8 cellular contexts compared by ENCODE assay signal in genomic region chr19:18291590-18292459, GRCh38. TPM values are rescaled to one million over a fixed set of nuclear protein-coding genes. Genes with fewer than 3 reads are reported as not detected.
DNase-seq lines count a peak whose midpoint lies in the region; ATAC-seq and TF ChIP-seq lines count a peak whose summit lies in the region.

No MANE protein-coding gene starts in this region.

- intact Hi-C loops in CD4-positive, alpha-beta T cell (cut with DNase I, micrococcal nuclease): loop anchor here in 1 of 2 experiments (5.0 kb wide), 1 partner anchor 35 kb away; no protein-coding TSS in a partner anchor
- intact Hi-C loops in spleen (cut with DNase I; ENCODE audit: low total_unique reads): no loop called here

- H3K27ac ChIP-seq in CD4-positive, alpha-beta T cell (ENCODE audit: low read depth, low read length): peak overlapping the region; percentile 96
- H3K27ac ChIP-seq in caudate nucleus (ENCODE audit: low read depth, low read length): peak overlapping the region; percentile 96
- H3K27ac ChIP-seq in spleen: peak overlapping the region; percentile 95 to 100 (median 98)

- no peaks in the 10 kb centered on the region for H3K9me3 Mint-ChIP-seq in CD4-positive, alpha-beta T cell
- H3K9me3 Mint-ChIP-seq in WTC11: no peaks in the 10 kb centered on the region

- peak; percentile 51 to 76 (median 65) for DNase-seq in CD4-positive, alpha-beta T cell
- DNase-seq in WTC11 (ENCODE audit: low spot score): peak; percentile 73
- peak in 54 of 61 donors; percentile 13 to 92 (median 62) for DNase-seq in caudate nucleus (lab: John Stamatoyannopoulos, UW)
- DNase-seq in islet precursor cell: peak; percentile 98
- peak; percentile 98 for DNase-seq in spleen

- peak overlapping the region; percentile 84 for H3K4me2 ChIP-seq in Loucy (ENCODE audit: low read depth, low read length, poor library complexity, severe bottlenecking)

- peaks cover 3% of the 10 kb centered on the region; the same call in 1 of the 2 replicates for H3K79me2 ChIP-seq in Loucy (ENCODE audit: insufficient read depth, low read length)

- no peak for TF ChIP-seq CTCF in CD4-positive, alpha-beta T cell (IDR thresholded peaks at IDR 0.05)
- no peak for TF ChIP-seq CTCF in Loucy (conservative IDR thresholded peaks at IDR 0.05; ENCODE audit: low read length)
- TF ChIP-seq CTCF in WTC11 (IDR thresholded peaks at IDR 0.05): no peak
- TF ChIP-seq CTCF in spleen (IDR thresholded peaks at IDR 0.05 in 8 of 11, conservative IDR thresholded peaks at IDR 0.05 in 3 of 11): no peak

- H3K9me2 ChIP-seq in Loucy (replicated peaks; ENCODE audit: low read depth, low read length): no peaks in the 10 kb centered on the region

- no peaks in the 10 kb centered on the region for H3K36me3 Mint-ChIP-seq in CD4-positive, alpha-beta T cell (ENCODE audit: low read depth)
- no peaks in the 10 kb centered on the region for H3K36me3 Mint-ChIP-seq in WTC11

- CTCF ChIA-PET in CD4-positive, alpha-beta T cell (lab: Charles Lee): interaction anchor here (1.1 to 2.5 kb wide), 5 partner anchors 10 to 40 kb away, joined by 3 to 29 read pairs (median 6); partner anchors contain the start of genes JUND and LSM4
- CTCF ChIA-PET in WTC11 (lab: Charles Lee): interaction anchor here (0.7 to 3.5 kb wide), 16 partner anchors 10 to 354 kb away, joined by 3 to 102 read pairs (median 11); partner anchors contain the start of genes GDF15, JUND, LSM4 and SSBP4

- POLR2A ChIA-PET in CD4-positive, alpha-beta T cell (lab: Charles Lee): interaction anchor here (0.8 to 18.2 kb wide), 7 partner anchors 11 to 1376 kb away, joined by 3 to 761 read pairs (median 9); partner anchors contain the start of genes JUND, LSM4 and RAB3A
- POLR2A ChIA-PET in WTC11 (lab: Charles Lee): interaction anchor here (1.0 to 3.1 kb wide), 8 partner anchors 12 to 94 kb away, joined by 3 to 200 read pairs (median 8); partner anchors contain the start of genes GDF15, JUND and LSM4

- no peaks in the 10 kb centered on the region for H3K27me3 Mint-ChIP-seq in CD4-positive, alpha-beta T cell
- peaks cover 3% of the 10 kb centered on the region; the same call in 1 of the 2 replicates for H3K27me3 Mint-ChIP-seq in WTC11 (ENCODE audit: low read depth)

- peak overlapping the region; percentile 95 for H3K9ac ChIP-seq in Loucy (ENCODE audit: low read depth, low read length, poor library complexity, severe bottlenecking)

- TF ChIP-seq POLR2A in spleen (IDR thresholded peaks at IDR 0.05): peak; percentile 31 to 75 (median 70)

- peak; percentile 41 for ATAC-seq in CD4-positive, alpha-beta T cell (ENCODE audit: poor library complexity)
- ATAC-seq in GM19351 (IDR thresholded peaks at IDR 0.05; ENCODE audit: unreplicated experiment) (peak; percentile 46), WTC11 (peak; percentile 14), GM18858 (IDR thresholded peaks at IDR 0.05; ENCODE audit: unreplicated experiment) (no peak)

- H3K4me3 ChIP-seq in Loucy (ENCODE audit: low read length, poor library complexity, severe bottlenecking) (peak overlapping the region; percentile 90), spleen (peak overlapping the region; percentile 45 to 78 (median 56))

- peak overlapping the region; percentile 91 for H3K27ac Mint-ChIP-seq in CD4-positive, alpha-beta T cell
- H3K27ac Mint-ChIP-seq in WTC11: peak overlapping the region; percentile 99

- peak overlapping the region; percentile 81 for H2AFZ ChIP-seq in Loucy (ENCODE audit: low read length)

- H3K4me1 ChIP-seq in Loucy (ENCODE audit: insufficient read depth, low read length, poor library complexity, severe bottlenecking) (peaks cover 35% of the 10 kb centered on the region), spleen (peaks cover 31 to 68% (median 51%) of the 10 kb centered on the region in 6 donors)

- no peaks in the 10 kb centered on the region for H4K20me1 ChIP-seq in Loucy (ENCODE audit: insufficient read depth, low read length, poor library complexity, severe bottlenecking)

- H3K36me3 ChIP-seq in Loucy (ENCODE audit: insufficient read depth, low read length): no peaks in the 10 kb centered on the region
- no peaks in the 10 kb centered on the region for H3K36me3 ChIP-seq in spleen

- H3F3A ChIP-seq in Loucy (ENCODE audit: low read depth): peaks cover 4% of the 10 kb centered on the region; the same call in 1 of the 2 replicates

- no peaks in the 10 kb centered on the region for H3K27me3 ChIP-seq in CD4-positive, alpha-beta T cell (ENCODE audit: control insufficient read depth, insufficient read depth, low read length)
- no peaks in the 10 kb centered on the region for H3K27me3 ChIP-seq in Loucy (ENCODE audit: insufficient read depth, low read length, poor library complexity, severe bottlenecking)
- H3K27me3 ChIP-seq in spleen (replicated peaks in 1 of 7): no peaks in the 10 kb centered on the region

- WGBS in spleen, 5 donors: 0 to 1% (median 1%) methylated on average over 39 to 75 of the region's 75 CpGs

- peaks cover 61% of the 10 kb centered on the region for H3K4me1 Mint-ChIP-seq in CD4-positive, alpha-beta T cell (ENCODE audit: low read depth)
- peaks cover 48% of the 10 kb centered on the region for H3K4me1 Mint-ChIP-seq in WTC11

- H3K4me3 Mint-ChIP-seq in CD4-positive, alpha-beta T cell: peak overlapping the region; percentile 89
- peak overlapping the region; percentile 83 for H3K4me3 Mint-ChIP-seq in WTC11

- no peaks in the 10 kb centered on the region for H3K9me3 ChIP-seq in CD4-positive, alpha-beta T cell (ENCODE audit: control insufficient read depth, low read length)
- H3K9me3 ChIP-seq in Loucy (ENCODE audit: insufficient read depth, low read depth, low read length): no peaks in the 10 kb centered on the region
- H3K9me3 ChIP-seq in spleen: no peaks in the 10 kb centered on the region

TF ChIP-seq in WTC11, 78 proteins besides CTCF, POLR2A, EP300 and RAD21 (continues in another document):
- TF ChIP-seq SMAD4 (CRISPR knock-in tag; IDR thresholded peaks at IDR 0.05) (no peak), ETV6 (CRISPR knock-in tag; IDR thresholded peaks at IDR 0.05) (peak; percentile 76), TCF7 (CRISPR knock-in tag; IDR thresholded peaks at IDR 0.05; ENCODE audit: low read depth) (no peak), NFE2L1 (CRISPR knock-in tag; IDR thresholded peaks at IDR 0.05) (no peak), TEAD1 (CRISPR knock-in tag; IDR thresholded peaks at IDR 0.05) (peak; percentile 25; the same call in 1 of the 2 replicates), IRF1 (CRISPR knock-in tag; IDR thresholded peaks at IDR 0.05) (no peak), ELF4 (CRISPR knock-in tag; IDR thresholded peaks at IDR 0.05; ENCODE audit: low read depth) (no peak), HMGA2 (CRISPR knock-in tag; IDR thresholded peaks at IDR 0.05) (no peak), FOXJ3 (CRISPR knock-in tag; IDR thresholded peaks at IDR 0.05; ENCODE audit: borderline replicate concordance) (no peak)
- TF ChIP-seq, protein P1, sequence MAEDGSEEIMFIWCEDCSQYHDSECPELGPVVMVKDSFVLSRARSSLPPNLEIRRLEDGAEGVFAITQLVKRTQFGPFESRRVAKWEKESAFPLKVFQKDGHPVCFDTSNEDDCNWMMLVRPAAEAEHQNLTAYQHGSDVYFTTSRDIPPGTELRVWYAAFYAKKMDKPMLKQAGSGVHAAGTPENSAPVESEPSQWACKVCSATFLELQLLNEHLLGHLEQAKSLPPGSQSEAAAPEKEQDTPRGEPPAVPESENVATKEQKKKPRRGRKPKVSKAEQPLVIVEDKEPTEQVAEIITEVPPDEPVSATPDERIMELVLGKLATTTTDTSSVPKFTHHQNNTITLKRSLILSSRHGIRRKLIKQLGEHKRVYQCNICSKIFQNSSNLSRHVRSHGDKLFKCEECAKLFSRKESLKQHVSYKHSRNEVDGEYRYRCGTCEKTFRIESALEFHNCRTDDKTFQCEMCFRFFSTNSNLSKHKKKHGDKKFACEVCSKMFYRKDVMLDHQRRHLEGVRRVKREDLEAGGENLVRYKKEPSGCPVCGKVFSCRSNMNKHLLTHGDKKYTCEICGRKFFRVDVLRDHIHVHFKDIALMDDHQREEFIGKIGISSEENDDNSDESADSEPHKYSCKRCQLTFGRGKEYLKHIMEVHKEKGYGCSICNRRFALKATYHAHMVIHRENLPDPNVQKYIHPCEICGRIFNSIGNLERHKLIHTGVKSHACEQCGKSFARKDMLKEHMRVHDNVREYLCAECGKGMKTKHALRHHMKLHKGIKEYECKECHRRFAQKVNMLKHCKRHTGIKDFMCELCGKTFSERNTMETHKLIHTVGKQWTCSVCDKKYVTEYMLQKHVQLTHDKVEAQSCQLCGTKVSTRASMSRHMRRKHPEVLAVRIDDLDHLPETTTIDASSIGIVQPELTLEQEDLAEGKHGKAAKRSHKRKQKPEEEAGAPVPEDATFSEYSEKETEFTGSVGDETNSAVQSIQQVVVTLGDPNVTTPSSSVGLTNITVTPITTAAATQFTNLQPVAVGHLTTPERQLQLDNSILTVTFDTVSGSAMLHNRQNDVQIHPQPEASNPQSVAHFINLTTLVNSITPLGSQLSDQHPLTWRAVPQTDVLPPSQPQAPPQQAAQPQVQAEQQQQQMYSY (CRISPR knock-in tag; IDR thresholded peaks at IDR 0.05): peak; percentile 3; the same call in 1 of the 2 replicates
- TF ChIP-seq, protein P2, sequence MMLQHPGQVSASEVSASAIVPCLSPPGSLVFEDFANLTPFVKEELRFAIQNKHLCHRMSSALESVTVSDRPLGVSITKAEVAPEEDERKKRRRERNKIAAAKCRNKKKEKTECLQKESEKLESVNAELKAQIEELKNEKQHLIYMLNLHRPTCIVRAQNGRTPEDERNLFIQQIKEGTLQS (CRISPR knock-in tag; conservative IDR thresholded peaks at IDR 0.05): no peak

RNA-seq across cellular contexts. Expression of gene JUND, which starts 10.4 kb away (rescaled TPM):
- 1,000 to 10,000 TPM; 1,827 to 1,976 TPM for total RNA-seq in CD4-positive, alpha-beta T cell
- 121 to 137 TPM (median 133 TPM) in 3 replicates for total RNA-seq in WTC11 (2021)
- total RNA-seq in spleen: 100 to 1,000 TPM; 119 to 232 (median 159) TPM
- polyA plus RNA-seq in spleen: 10 to 100 TPM; 47.5 to 86.5 (median 75.6) TPM

RNA-seq across cellular contexts. Expression of gene IQCN, which starts 17.6 kb away (rescaled TPM):
- 10 to 100 TPM; 18.1 to 18.7 TPM for total RNA-seq in CD4-positive, alpha-beta T cell
- 0.46 to 1.0 TPM (median 0.61 TPM) in 3 replicates for total RNA-seq in WTC11 (2021)
- 10 to 100 TPM in 3 of 7 donors, 1 to 10 TPM in 4; 4.7 to 17.1 (median 8.6) TPM for total RNA-seq in spleen
- 10 to 100 TPM in 1 of 3 donors, 1 to 10 TPM in 2; 1.4 to 15.6 (median 7.8) TPM for polyA plus RNA-seq in spleen

RNA-seq across cellular contexts. Expression of gene LSM4, which starts 31.1 kb away (rescaled TPM):
- total RNA-seq in CD4-positive, alpha-beta T cell: 10 to 100 TPM; 40.2 to 47.4 TPM
- total RNA-seq in WTC11 (2021): 373 to 434 TPM (median 409 TPM) in 3 replicates
- total RNA-seq in spleen: 10 to 100 TPM; 55.8 to 86.5 (median 65.1) TPM
- 100 to 1,000 TPM in 2 of 3 donors, 10 to 100 TPM in 1; 91.6 to 192 (median 151) TPM for polyA plus RNA-seq in spleen

RNA-seq across cellular contexts. Expression of gene PGPEP1, which starts 48.6 kb away (rescaled TPM):
- 10 to 100 TPM; 24.4 to 25.9 TPM for total RNA-seq in CD4-positive, alpha-beta T cell
- 39.2 to 68.1 TPM (median 40.8 TPM) in 3 replicates for total RNA-seq in WTC11 (2021)
- total RNA-seq in spleen: 10 to 100 TPM; 20.2 to 65.6 (median 45.1) TPM
- 10 to 100 TPM in 1 of 3 donors, 1 to 10 TPM in 2; 9.3 to 17.3 (median 9.6) TPM for polyA plus RNA-seq in spleen

Comparison
In these comparisons a context has a peak if more than half of its experiments do, and no peak if none do; other contexts are left out.
1. RNA of gene JUND, which starts 10.4 kb away (total RNA-seq): 1,827 to 1,976 TPM in CD4-positive, alpha-beta T cell; 119 to 232 TPM in spleen and 121 to 137 TPM in WTC11; every median in the first group is over 4 times any median in the second.
2. Peak in every context shown above with its lines, with median percentiles within 50 percentile points of each other: DNase-seq and H3K27ac ChIP-seq.